In genomic region chr6:14711704-14712397, GRCh38 we compare ENCODE assay signal across 13 cellular contexts.
A peak's percentile ranks its signal among the peaks of the same experiment; 100 is the strongest.
DNase-seq lines count a peak whose midpoint lies in the region; ATAC-seq, FAIRE-seq and TF ChIP-seq lines count a peak whose summit lies in the region.
"Had no signal": no experiment of that assay in that cellular context is flagged by ENCODE, and none has a peak within 500 bp of the region (broad histone marks: within the 10 kb centered on the region; RNA-seq: fewer than 3 reads in every experiment).

No MANE protein-coding gene starts in this region.

- peaks cover 4% of the 10 kb centered on the region; the same call in 1 of the 3 replicates for H3K9me3 ChIP-seq in A549
- H3K9me3 ChIP-seq in T-helper 17 cell (ENCODE audit: control insufficient read depth, low read length, poor library complexity, severe bottlenecking): no peaks in the 10 kb centered on the region
- no peaks in the 10 kb centered on the region for H3K9me3 ChIP-seq in mesenchymal stem cell (ENCODE audit: control insufficient read depth, low read length)
- H3K9me3 ChIP-seq: pancreas had no signal

- H2AFZ ChIP-seq in mesenchymal stem cell (ENCODE audit: low read depth, low read length): no peak overlapping the region

- H3K18ac ChIP-seq in mesenchymal stem cell (ENCODE audit: low read depth in 1 of 2, low read length in 2 of 2): peak overlapping the region; percentile 37 to 63

- TF ChIP-seq RAD21 in A549 (conservative IDR thresholded peaks at IDR 0.05 in 1 of 2, IDR thresholded peaks at IDR 0.05 in 1 of 2): no peak

- peaks cover 0 to 5% (median 2%) of the 10 kb centered on the region in 7 donors for H3K9me3 Mint-ChIP-seq in CD14-positive monocyte

- H3K27me3 Mint-ChIP-seq in CD14-positive monocyte (ENCODE audit: low read depth in 3 of 3) (peaks cover 0 to 5% (median 4%) of the 10 kb centered on the region in 3 donors), T-helper 17 cell (peaks cover 7% of the 10 kb centered on the region)
- H3K27me3 Mint-ChIP-seq: activated naive CD8-positive, alpha-beta T cell treated with anti-CD3 and anti-CD28 coated beads, Interleukin-2, amount 10 ng/mL, durations not matched to agents 7 days and 5 days had no signal

- H3K23ac ChIP-seq in mesenchymal stem cell (ENCODE audit: low read length in 2 of 2): no peak overlapping the region

- 90% methylated on average over 7 of the region's 7 CpGs for WGBS in A549 (ENCODE audit: missing lambda C conversion rate)
- WGBS in mesenchymal stem cell: 97% methylated on average over 5 of the region's 7 CpGs

- H3K27ac Mint-ChIP-seq in CD14-positive monocyte (peak overlapping the region; percentile 89 to 99 (median 97)), T-helper 17 cell (peak overlapping the region; percentile 94)

- intact Hi-C loops in CD14-positive monocyte (cut with micrococcal nuclease): loop anchor here in 1 of 2 donors (10.0 kb wide), 1 partner anchor 437 kb away; no protein-coding TSS in a partner anchor

- POLR2A ChIA-PET in A549 (lab: Yijun Ruan, JAX): no interaction called here

- no peak overlapping the region for H2BK15ac ChIP-seq in mesenchymal stem cell (ENCODE audit: low read depth, poor library complexity, severe bottlenecking)

- H3K4me2 ChIP-seq in A549: no peak overlapping the region
- no peak overlapping the region for H3K4me2 ChIP-seq in mesenchymal stem cell (ENCODE audit: low read length, poor library complexity, severe bottlenecking)

- H3K79me1 ChIP-seq in mesenchymal stem cell (replicated peaks; ENCODE audit: low read length, poor library complexity, severe bottlenecking): no peaks in the 10 kb centered on the region

- H3K4me3 ChIP-seq in A549: no peak overlapping the region
- H3K4me3 ChIP-seq in mesenchymal stem cell (ENCODE audit: insufficient read depth in 1 of 2, low read depth in 1 of 2, low read length in 2 of 2): no peak overlapping the region
- H3K4me3 ChIP-seq: pancreas had no signal

- peak overlapping the region in 1 of 2 experiments; percentile 86 for H2BK12ac ChIP-seq in mesenchymal stem cell (ENCODE audit: low read length in 2 of 2)

- H3K4me1 ChIP-seq in A549 (peaks cover 26% of the 10 kb centered on the region), mesenchymal stem cell (ENCODE audit: control insufficient read depth, insufficient read depth, low read depth, low read length) (peaks cover 7% of the 10 kb centered on the region)
- H3K4me1 ChIP-seq: pancreas had no signal

- H3K27ac ChIP-seq in A549: peak overlapping the region; percentile 51 to 61; a peak in 5 of 6 replicates
- no peak overlapping the region for H3K27ac ChIP-seq in mesenchymal stem cell (ENCODE audit: low read length, poor library complexity, severe bottlenecking)
- H3K27ac ChIP-seq: pancreas had no signal

- H3K36me3 ChIP-seq in mesenchymal stem cell (ENCODE audit: control insufficient read depth in 1 of 2, insufficient read depth in 2 of 2, low read depth in 1 of 2, low read length in 2 of 2): no peaks in the 10 kb centered on the region
- H3K36me3 ChIP-seq: pancreas had no signal

- DNase-seq in A549 (ENCODE audit: low read depth in 1 of 2, low spot score in 1 of 2) (no peak), CD14-positive monocyte (ENCODE audit: low spot score) (no peak), T-helper 17 cell (no peak), mesenchymal stem cell (no peak)
- no peak for DNase-seq in activated effector memory CD4-positive, alpha-beta T cell treated with Interleukin-2 at 50 U/mL for 16 hours
- DNase-seq: activated naive CD8-positive, alpha-beta T cell treated with anti-CD3 and anti-CD28 coated beads, Interleukin-2, amount 10 ng/mL, durations not matched to agents 7 days and 5 days; NCI-H1092; NCI-H2081 treated with DMSO at 0.1 percent for 48 hours; pancreas had no signal

- ATAC-seq in A549: no peak
- ATAC-seq in T-helper 17 cell: no peak
- no peak for ATAC-seq in HG03159 (IDR thresholded peaks at IDR 0.05; ENCODE audit: unreplicated experiment)
- ATAC-seq in GM18867 (IDR thresholded peaks at IDR 0.05; ENCODE audit: unreplicated experiment): no peak
- no peak for ATAC-seq in HG03025 (IDR thresholded peaks at IDR 0.05; ENCODE audit: low FRiP score, unreplicated experiment)

- H2BK120ac ChIP-seq in mesenchymal stem cell (ENCODE audit: low read depth, low read length): no peak overlapping the region

- no peaks in the 10 kb centered on the region for H3K27me3 ChIP-seq in mesenchymal stem cell (ENCODE audit: control insufficient read depth in 1 of 2, insufficient read depth in 1 of 2, low read length in 2 of 2)
- H3K27me3 ChIP-seq: pancreas had no signal

- H3K4me1 Mint-ChIP-seq in CD14-positive monocyte: peaks cover 72% of the 10 kb centered on the region
- H3K4me1 Mint-ChIP-seq in T-helper 17 cell: peaks cover 21% of the 10 kb centered on the region

- CTCF ChIA-PET in A549 (lab: Yijun Ruan, JAX): interaction anchor here (1.0 to 1.2 kb wide), 2 partner anchors 16 to 537 kb away, joined by 3 to 4 read pairs; no protein-coding TSS in a partner anchor

- FAIRE-seq in A549 (lab: Jason Lieb, UNC): no peak
- FAIRE-seq: D721Med, pancreas had no signal

- H3K4me3 Mint-ChIP-seq in CD14-positive monocyte (no peak overlapping the region), T-helper 17 cell (no peak overlapping the region)
- H3K4me3 Mint-ChIP-seq: activated naive CD8-positive, alpha-beta T cell treated with anti-CD3 and anti-CD28 coated beads, Interleukin-2, amount 10 ng/mL, durations not matched to agents 7 days and 5 days had no signal

- no peak overlapping the region for H2AK5ac ChIP-seq in mesenchymal stem cell (ENCODE audit: low read length, severe bottlenecking)

- no peak for TF ChIP-seq POLR2A in A549 (IDR thresholded peaks at IDR 0.05; ENCODE audit: low read length)

- TF ChIP-seq CTCF in A549 (IDR thresholded peaks at IDR 0.05): no peak
- no peak for TF ChIP-seq CTCF in CD14-positive monocyte (IDR thresholded peaks at IDR 0.05)

- no peak overlapping the region for H4K91ac ChIP-seq in mesenchymal stem cell (ENCODE audit: low read length)

- H3K36me3 Mint-ChIP-seq in CD14-positive monocyte (peaks cover 6 to 10% of the 10 kb centered on the region in 2 donors), T-helper 17 cell (ENCODE audit: low read depth) (peaks cover 6% of the 10 kb centered on the region)
- H3K36me3 Mint-ChIP-seq: activated naive CD8-positive, alpha-beta T cell treated with anti-CD3 and anti-CD28 coated beads, Interleukin-2, amount 10 ng/mL, durations not matched to agents 7 days and 5 days had no signal

- peak overlapping the region; percentile 86 for H3K9ac ChIP-seq in mesenchymal stem cell (ENCODE audit: low read length)

- no peak for TF ChIP-seq EP300 in A549 (IDR thresholded peaks at IDR 0.05)

- no peak overlapping the region for H3K4ac ChIP-seq in mesenchymal stem cell (ENCODE audit: low read depth in 1 of 2, low read length in 2 of 2)

- H4K8ac ChIP-seq in mesenchymal stem cell (ENCODE audit: low read length): no peak overlapping the region

- no peak overlapping the region for H2BK5ac ChIP-seq in mesenchymal stem cell (ENCODE audit: low read depth, low read length, poor library complexity, severe bottlenecking)

- H3K14ac ChIP-seq in mesenchymal stem cell (ENCODE audit: low read length in 2 of 2): no peak overlapping the region

TF ChIP-seq in A549, 52 proteins besides CTCF, POLR2A, EP300 and RAD21:
- TF ChIP-seq USF2 (IDR thresholded peaks at IDR 0.05) (no peak), RARB (CRISPR knock-in tag; IDR thresholded peaks at IDR 0.05) (no peak), MAX (IDR thresholded peaks at IDR 0.05) (no peak), NR3C1 (IDR thresholded peaks at IDR 0.05) (no peak), HOXA7 (CRISPR knock-in tag; IDR thresholded peaks at IDR 0.05) (no peak), BCL3 (IDR thresholded peaks at IDR 0.05) (no peak), SREBF2 (IDR thresholded peaks at IDR 0.05) (no peak), HEYL (CRISPR knock-in tag; IDR thresholded peaks at IDR 0.05) (no peak)
TF ChIP-seq in A549: peak in this region for 0.
